In the genomic region with DNA sequence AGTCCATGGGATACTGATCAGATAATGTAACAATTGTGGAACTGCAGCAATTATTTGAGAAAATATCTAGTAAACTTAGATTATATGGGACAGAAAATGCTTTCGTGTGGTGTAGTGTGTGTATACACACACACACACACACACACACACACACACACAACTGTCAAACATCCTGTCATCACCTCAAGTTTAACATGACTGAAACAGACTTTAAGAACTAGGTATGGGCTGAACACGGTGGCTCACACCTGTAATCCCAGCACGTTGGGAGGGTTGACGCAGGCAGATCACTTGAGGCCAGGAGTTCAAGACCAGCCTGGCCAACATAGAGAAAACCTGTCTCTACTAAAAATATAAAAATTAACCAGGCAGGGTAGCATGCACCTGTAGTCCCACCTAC, we compare ENCODE assay signal across 9 cellular contexts. TPM values are rescaled to one million over a fixed set of nuclear protein-coding genes. Genes with fewer than 3 reads are reported as not detected.
DNase-seq lines count a peak whose midpoint lies in the region; ATAC-seq, FAIRE-seq and TF ChIP-seq lines count a peak whose summit lies in the region.
"Had no signal": no experiment of that assay in that cellular context is flagged by ENCODE, and none has a peak within 500 bp of the region (broad histone marks: within the 10 kb centered on the region; RNA-seq: fewer than 3 reads in every experiment).

No MANE protein-coding gene starts in this region.

- no peak for TF ChIP-seq POLR2A in GM12891 (IDR thresholded peaks at IDR 0.05; ENCODE audit: low read depth, low read length)
- no peak for TF ChIP-seq POLR2A in GM12878 (IDR thresholded peaks at IDR 0.05; ENCODE audit: low read depth, low read length)

- H2AFZ ChIP-seq in PC-3 (ENCODE audit: low read length) (no peak overlapping the region), GM12878 (ENCODE audit: control insufficient read depth, low read depth, low read length) (no peak overlapping the region)

- POLR2A ChIA-PET in PC-3 (lab: Charles Lee; ENCODE audit: unreplicated experiment) (no interaction called here), GM12878 (lab: Charles Lee) (interaction anchor here (1.0 to 1.2 kb wide), 3 partner anchors 11 to 72 kb away, joined by 3 to 7 read pairs (median 4); no protein-coding TSS in a partner anchor)

- no peaks in the 10 kb centered on the region for H3K27me3 ChIP-seq in PC-3 (ENCODE audit: low read length)
- H3K27me3 ChIP-seq in GM12878 (replicated peaks in 1 of 2; ENCODE audit: control insufficient read depth in 2 of 2, insufficient read depth in 2 of 2, low read length in 1 of 2) = no peaks in the 10 kb centered on the region
- no peaks in the 10 kb centered on the region for H3K27me3 ChIP-seq in small intestine (ENCODE audit: control insufficient read depth in 2 of 2, insufficient read depth in 2 of 2, low read length in 2 of 2)
- H3K27me3 ChIP-seq: cardiac muscle cell had no signal

- DNase-seq in GM12891 (ENCODE audit: insufficient read length, low spot score) (no peak), PC-3 (no peak), GM12878 (ENCODE audit: low read depth, low spot score) (no peak), small intestine (peak; percentile 21), HCEC 1CT (no peak), NOMO-1 (lab: John Stamatoyannopoulos, UW; ENCODE audit: unreplicated experiment in 2 of 2) (no peak)
- DNase-seq: NCI-H774 had no signal

- H3K79me2 ChIP-seq in PC-3 (ENCODE audit: low read length) (no peaks in the 10 kb centered on the region), GM12878 (ENCODE audit: control insufficient read depth, insufficient read depth, low read length) (peaks cover 47% of the 10 kb centered on the region)

- no peaks in the 10 kb centered on the region for H4K20me1 ChIP-seq in PC-3 (ENCODE audit: low read length)
- no peaks in the 10 kb centered on the region for H4K20me1 ChIP-seq in GM12878 (ENCODE audit: control insufficient read depth, insufficient read depth)

- H3K9me3 ChIP-seq in PC-3 (ENCODE audit: low read length) (no peaks in the 10 kb centered on the region), GM12878 (replicated peaks; ENCODE audit: control insufficient read depth, insufficient read depth, low read length) (no peaks in the 10 kb centered on the region), small intestine (ENCODE audit: control insufficient read depth, low read depth) (no peaks in the 10 kb centered on the region)

- in situ Hi-C loops in GM12878 (cut with MboI) = no loop called here

- intact Hi-C loops in PC-3 (cut with micrococcal nuclease) (loop anchor here (5.0 kb wide), 1 partner anchor 75 kb away; no protein-coding TSS in a partner anchor), GM12878 (cut with micrococcal nuclease; ENCODE audit: unreplicated experiment) (no loop called here)

- ATAC-seq in PC-3 = no peak
- ATAC-seq in GM12878 = no peak
- no peak for ATAC-seq in GM21576 (IDR thresholded peaks at IDR 0.05; ENCODE audit: unreplicated experiment)

- no peaks in the 10 kb centered on the region for H3F3A ChIP-seq in PC-3 (ENCODE audit: low read length, unreplicated experiment)

- peak; percentile 91 for FAIRE-seq in GM12891 (lab: Jason Lieb, UNC)
- FAIRE-seq in GM12878 (lab: Jason Lieb, UNC) = no peak
- FAIRE-seq in small intestine (lab: Jason Lieb, UNC) = no peak

- H3K27ac ChIP-seq in PC-3 (ENCODE audit: low read length) = peak overlapping the region; percentile 17; the same call in 1 of the 2 replicates
- H3K27ac ChIP-seq in GM12878 (ENCODE audit: control insufficient read depth, insufficient read depth) = peak overlapping the region; percentile 95; the same call in 1 of the 2 replicates
- peak overlapping the region in 1 of 2 donors; percentile 44 for H3K27ac ChIP-seq in small intestine (ENCODE audit: low read depth in 1 of 2, low read length in 1 of 2)
- H3K27ac ChIP-seq: cardiac muscle cell had no signal

- H3K36me3 ChIP-seq in PC-3 (ENCODE audit: low read depth, low read length) = no peaks in the 10 kb centered on the region
- H3K36me3 ChIP-seq in GM12878 (ENCODE audit: control insufficient read depth in 2 of 2, insufficient read depth in 2 of 2, low read length in 1 of 2) = no peaks in the 10 kb centered on the region
- peaks cover 1 to 3% of the 10 kb centered on the region in 2 donors for H3K36me3 ChIP-seq in small intestine (ENCODE audit: control insufficient read depth in 2 of 2, insufficient read depth in 2 of 2, low read length in 2 of 2)

- TF ChIP-seq EP300 in GM12878 (IDR thresholded peaks at IDR 0.05; ENCODE audit: borderline replicate concordance in 1 of 2, control insufficient read depth in 1 of 2, low read depth in 2 of 2, low read length in 2 of 2) = no peak

- BruUV-seq in PC-3 (replicated peaks; lab: Mats Ljungman, UMichigan) = no TSS peak
- BruUV-seq in GM12878 (replicated peaks; lab: Mats Ljungman, UMichigan) = no TSS peak

- peaks cover 18% of the 10 kb centered on the region for H3K4me1 ChIP-seq in PC-3 (ENCODE audit: insufficient read depth, low read length)
- peaks cover 4% of the 10 kb centered on the region; the same call in 1 of the 2 replicates for H3K4me1 ChIP-seq in GM12878 (ENCODE audit: control insufficient read depth, insufficient read depth, low read length)
- H3K4me1 ChIP-seq in small intestine (ENCODE audit: control insufficient read depth in 2 of 2, insufficient read depth in 1 of 2, low read depth in 1 of 2, low read length in 1 of 2) = no peaks in the 10 kb centered on the region

- H3K4me3 ChIP-seq in PC-3 (ENCODE audit: low read length) (no peak overlapping the region), GM12878 (0 out of 2 replicates have a peak overlapping the region, but pooled peaks have one; percentile 65), small intestine (ENCODE audit: low read depth in 1 of 2, low read length in 2 of 2) (no peak overlapping the region)
- H3K4me3 ChIP-seq: cardiac muscle cell had no signal

- TF ChIP-seq CTCF in PC-3 (conservative IDR thresholded peaks at IDR 0.05; ENCODE audit: low read depth, low read length) = no peak
- no peak for TF ChIP-seq CTCF in GM12878 (IDR thresholded peaks at IDR 0.05 in 2 of 3, conservative IDR thresholded peaks at IDR 0.05 in 1 of 3; ENCODE audit: control insufficient read depth in 2 of 3, extremely low read depth in 1 of 3, insufficient read depth in 1 of 3, low read depth in 3 of 3, low read length in 3 of 3)

- SMC1A ChIA-PET in GM12878 (lab: Charles Lee; ENCODE audit: uncharacterized antibody, unreplicated experiment) = interaction anchor here (0.7 to 9.5 kb wide), 6 partner anchors 9 to 71 kb away, joined by 3 to 101 read pairs (median 5); no protein-coding TSS in a partner anchor

- 74% methylated on average over 4 of the region's 4 CpGs for WGBS in GM12878 (ENCODE audit: insufficient coverage, insufficient replicate concordance, low lambda C conversion rate, missing lambda C conversion rate)
- 75 to 92% (median 81%) methylated on average over 4 of the region's 4 CpGs for WGBS in small intestine, 3 donors

- no peaks in the 10 kb centered on the region for H3K9me2 ChIP-seq in PC-3 (replicated peaks; ENCODE audit: low read length)

- RAD21 ChIA-PET in GM12878 (lab: Charles Lee; ENCODE audit: unreplicated experiment) = interaction anchor here (1.9 kb wide), 1 partner anchor 9 kb away, joined by 6 read pairs; the partner anchor contains the start of gene EVI2B

- H3K9ac ChIP-seq in PC-3 (ENCODE audit: low read length) (no peak overlapping the region), GM12878 (ENCODE audit: control insufficient read depth, insufficient read depth, low read length) (no peak overlapping the region)

- no peak for TF ChIP-seq RAD21 in GM12878 (IDR thresholded peaks at IDR 0.05; ENCODE audit: insufficient read depth, low read depth, low read length)

- CTCF ChIA-PET in PC-3 (lab: Charles Lee) (no interaction called here), GM12878 (lab: Yijun Ruan, JAX) (interaction anchor here (0.7 to 3.5 kb wide), 2 partner anchors 10 to 13 kb away, joined by 3 to 21 read pairs; no protein-coding TSS in a partner anchor)

- no peak overlapping the region; the same call in 1 of the 2 replicates for H3K4me2 ChIP-seq in PC-3 (ENCODE audit: low read length)
- H3K4me2 ChIP-seq in GM12878 (ENCODE audit: control insufficient read depth, insufficient read depth) = peak overlapping the region; percentile 88

RNA-seq across cellular contexts. Expression of gene EVI2A, which starts 0.5 kb away (rescaled TPM):
- 14.6 TPM for polyA plus RNA-seq in GM12891 (2012; ENCODE audit: low read depth, missing spikeins)
- total RNA-seq in PC-3 (2014; rRNA removed) (0.92 TPM in 1 of 2 replicates, not detected in the other), GM12878 (2014; rRNA removed) (29.5 and 40.9 TPM in 2 replicates), GM12878 (2014; rRNA removed; fragmentation: Illumina TruSeq; extraction: Trizol) (50.3 and 51.2 TPM in 2 replicates), GM12878 (2021) (21.4 and 22.9 TPM in 2 replicates)
- total RNA-seq in GM12878 (2013; cell fraction: nucleolus; rRNA removed) = 6.3 and 7.2 TPM in 2 replicates
- 12.9 TPM for polyA plus RNA-seq in GM12878 (2011; ENCODE audit: low read depth)
- polyA plus RNA-seq in GM12878 (2011; rRNA removed) (4.6 and 10.6 TPM in 2 replicates), GM12878 (2014; fragmentation: Illumina TruSeq; extraction: Trizol) (41.3 and 62.5 TPM in 2 replicates), GM12878 (2014; fragmentation: Nextera tagmentation; extraction: Ambion mirVana) (10 to 100 TPM; 54.5 to 78.3 TPM), GM12878 (2014; rRNA removed) (17.8 and 21.9 TPM in 2 replicates), GM12878 (2016; fragmentation: Nextera tagmentation; extraction: Ambion mirVana) (10 to 100 TPM; 15.1 to 15.5 TPM), small intestine (1 to 10 TPM; 1.3 to 9.5 (median 8.1) TPM)
- 1.7 and 1.8 TPM in 2 replicates for polyA plus RNA-seq in GM12878 (2011; cell fraction: cytosol; rRNA removed)
- polyA plus RNA-seq in GM12878 (2011; cell fraction: nucleus; rRNA removed) = 1.2 and 1.5 TPM in 2 replicates
- polyA plus RNA-seq in GM12878 (2012) = 21.1 and 30.8 TPM in 2 replicates
- 1.7 and 2.7 TPM in 2 replicates for polyA minus RNA-seq in GM12878 (2011; rRNA and poly(A)+ RNA removed)
- polyA minus RNA-seq in GM12878 (2011; cell fraction: cytosol; rRNA and poly(A)+ RNA removed) = 1.1 TPM in 1 of 2 replicates, not detected in the other
- polyA minus RNA-seq in GM12878 (2011; cell fraction: nucleus; rRNA and poly(A)+ RNA removed) = 1.9 and 3.0 TPM in 2 replicates
- total RNA-seq: cardiac muscle cell had no signal

RNA-seq across cellular contexts. Expression of gene EVI2B, which starts 8.1 kb away (rescaled TPM):
- 56.8 TPM for polyA plus RNA-seq in GM12891 (2012; ENCODE audit: low read depth, missing spikeins)
- total RNA-seq in PC-3 (2014; rRNA removed) = 0.11 TPM in 1 of 2 replicates, not detected in the other
- 28.3 and 30.5 TPM in 2 replicates for total RNA-seq in GM12878 (2013; cell fraction: nucleolus; rRNA removed)
- total RNA-seq in GM12878 (2014; rRNA removed) = 35.9 and 38.8 TPM in 2 replicates
- total RNA-seq in GM12878 (2014; rRNA removed; fragmentation: Illumina TruSeq; extraction: Trizol) = 65.3 and 67.2 TPM in 2 replicates
- 51.0 and 52.7 TPM in 2 replicates for total RNA-seq in GM12878 (2021)
- 83.9 TPM for polyA plus RNA-seq in GM12878 (2011; ENCODE audit: low read depth)
- 124 and 173 TPM in 2 replicates for polyA plus RNA-seq in GM12878 (2011; rRNA removed)
- 44.4 and 50.2 TPM in 2 replicates for polyA plus RNA-seq in GM12878 (2011; cell fraction: cytosol; rRNA removed)
- polyA plus RNA-seq in GM12878 (2011; cell fraction: nucleus; rRNA removed) = 29.3 and 30.8 TPM in 2 replicates
- 120 and 126 TPM in 2 replicates for polyA plus RNA-seq in GM12878 (2012)
- polyA plus RNA-seq in GM12878 (2014; fragmentation: Illumina TruSeq; extraction: Trizol) = 195 and 268 TPM in 2 replicates
- polyA plus RNA-seq in GM12878 (2014; fragmentation: Nextera tagmentation; extraction: Ambion mirVana) = 10 to 100 TPM; 49.2 to 64.4 TPM
- polyA plus RNA-seq in GM12878 (2014; rRNA removed) = 44.8 and 51.3 TPM in 2 replicates
- 10 to 100 TPM; 26.2 to 32.0 TPM for polyA plus RNA-seq in GM12878 (2016; fragmentation: Nextera tagmentation; extraction: Ambion mirVana)
- polyA minus RNA-seq in GM12878 (2011; rRNA and poly(A)+ RNA removed) = 31.2 and 67.4 TPM in 2 replicates
- 12.3 and 14.2 TPM in 2 replicates for polyA minus RNA-seq in GM12878 (2011; cell fraction: cytosol; rRNA and poly(A)+ RNA removed)
- 9.7 and 17.0 TPM in 2 replicates for polyA minus RNA-seq in GM12878 (2011; cell fraction: nucleus; rRNA and poly(A)+ RNA removed)
- polyA plus RNA-seq in small intestine = 10 to 100 TPM in 1 of 3 donors, 1 to 10 TPM in 2; 1.1 to 20.5 (median 6.7) TPM
- total RNA-seq: cardiac muscle cell had no signal

RNA-seq across cellular contexts. Expression of gene OMG, which starts 24.9 kb away (rescaled TPM):
- polyA plus RNA-seq in GM12891 (2012; ENCODE audit: low read depth, missing spikeins) = 0.53 TPM
- not detected in 2 replicates for total RNA-seq in PC-3 (2014; rRNA removed)
- total RNA-seq in GM12878 (2013; cell fraction: nucleolus; rRNA removed) = 0.51 and 0.54 TPM in 2 replicates
- total RNA-seq in GM12878 (2014; rRNA removed) = 0.23 and 0.27 TPM in 2 replicates
- total RNA-seq in GM12878 (2014; rRNA removed; fragmentation: Illumina TruSeq; extraction: Trizol) = 0.09 TPM in 2 replicates
- total RNA-seq in GM12878 (2021) = 0.18 TPM in 1 of 2 replicates, not detected in the other
- 0.54 TPM for polyA plus RNA-seq in GM12878 (2011; ENCODE audit: low read depth)
- 0.30 and 0.40 TPM in 2 replicates for polyA plus RNA-seq in GM12878 (2011; rRNA removed)
- 0.09 and 0.13 TPM in 2 replicates for polyA plus RNA-seq in GM12878 (2011; cell fraction: cytosol; rRNA removed)
- 0.58 and 0.72 TPM in 2 replicates for polyA plus RNA-seq in GM12878 (2011; cell fraction: nucleus; rRNA removed)
- polyA plus RNA-seq in GM12878 (2012) = 0.83 and 0.86 TPM in 2 replicates
- 0.17 and 0.37 TPM in 2 replicates for polyA plus RNA-seq in GM12878 (2014; fragmentation: Illumina TruSeq; extraction: Trizol)
- under 1 TPM; 0.20 to 0.53 TPM for polyA plus RNA-seq in GM12878 (2014; fragmentation: Nextera tagmentation; extraction: Ambion mirVana)
- polyA plus RNA-seq in GM12878 (2014; rRNA removed) = 0.14 and 0.37 TPM in 2 replicates
- under 1 TPM; 0.55 to 0.96 TPM for polyA plus RNA-seq in GM12878 (2016; fragmentation: Nextera tagmentation; extraction: Ambion mirVana)
- polyA minus RNA-seq in GM12878 (2011; rRNA and poly(A)+ RNA removed) = 0.15 and 0.22 TPM in 2 replicates
- polyA minus RNA-seq in GM12878 (2011; cell fraction: cytosol; rRNA and poly(A)+ RNA removed) = not detected in 2 replicates
- 0.36 and 0.48 TPM in 2 replicates for polyA minus RNA-seq in GM12878 (2011; cell fraction: nucleus; rRNA and poly(A)+ RNA removed)
- 1 to 10 TPM in 2 of 3 donors, not detected in 1; 1.3 to 5.9 TPM for polyA plus RNA-seq in small intestine
- total RNA-seq: cardiac muscle cell had no signal

Comparison
In these comparisons a context has a peak if more than half of its experiments do, and no peak if none do; other contexts are left out.
1. RNA of gene EVI2B, which starts 8.1 kb away (total RNA-seq): 28.3 to 67.2 TPM in GM12878; 0.11 TPM in PC-3; every median in the first group is over 10 times any median in the second.